9 cellular contexts compared by ENCODE assay signal in the genomic region with DNA sequence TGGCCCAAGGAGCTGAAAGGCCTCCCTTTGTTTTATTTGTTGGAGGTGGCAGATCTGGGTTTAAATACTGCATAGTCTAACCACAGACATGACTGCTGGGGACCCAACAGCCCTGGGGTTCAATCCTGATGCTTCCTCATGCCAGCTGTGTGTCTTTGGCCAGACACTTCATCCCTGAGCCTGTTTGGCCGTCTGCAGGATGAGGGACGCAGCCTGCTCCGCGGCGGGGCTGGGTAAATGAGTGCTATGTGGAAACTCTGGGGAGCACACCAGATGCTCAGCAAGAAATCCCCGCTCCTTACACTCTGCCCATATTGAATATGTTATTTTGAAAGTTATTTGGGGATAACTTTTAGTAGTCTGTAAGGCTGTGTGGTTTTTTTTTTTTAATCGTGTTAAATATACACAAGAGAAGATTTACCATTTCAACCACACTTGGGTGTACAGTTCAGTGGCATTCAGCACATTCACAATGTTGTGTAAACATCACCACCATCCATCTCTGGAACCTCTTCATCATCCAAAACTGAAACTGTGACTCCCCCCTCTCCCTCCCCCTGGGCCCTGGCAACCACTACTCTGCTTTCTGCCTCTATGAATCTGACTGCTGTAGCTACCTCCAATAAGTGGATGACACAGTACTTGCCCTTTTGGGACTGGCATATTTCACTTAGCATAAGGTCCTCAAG. TPM values are rescaled to one million over a fixed set of nuclear protein-coding genes. Genes with fewer than 3 reads are reported as not detected.
DNase-seq lines count a peak whose midpoint lies in the region; ATAC-seq and TF ChIP-seq lines count a peak whose summit lies in the region.
"Had no signal": no experiment of that assay in that cellular context is flagged by ENCODE, and none has a peak within 500 bp of the region (broad histone marks: within the 10 kb centered on the region; RNA-seq: fewer than 3 reads in every experiment).

No MANE protein-coding gene starts in this region.

- H3K36me3 Mint-ChIP-seq in dendritic cell treated with granulocyte-macrophage colony-stimulating factor and Interleukin-4, amounts not matched to agents 40 ng/mL and 50 ng/mL, for 4 days (ENCODE audit: low read depth) = no peaks in the 10 kb centered on the region
- H3K36me3 Mint-ChIP-seq: activated naive CD8-positive, alpha-beta T cell had no signal

- H3K27ac Mint-ChIP-seq in dendritic cell treated with granulocyte-macrophage colony-stimulating factor and Interleukin-4, amounts not matched to agents 40 ng/mL and 50 ng/mL, for 4 days = peak overlapping the region; percentile 92
- H3K27ac Mint-ChIP-seq: activated naive CD8-positive, alpha-beta T cell had no signal

- peaks cover 19% of the 10 kb centered on the region for H3K27me3 Mint-ChIP-seq in dendritic cell treated with granulocyte-macrophage colony-stimulating factor and Interleukin-4, amounts not matched to agents 40 ng/mL and 50 ng/mL, for 4 days
- H3K27me3 Mint-ChIP-seq: activated naive CD8-positive, alpha-beta T cell had no signal

- no peak for TF ChIP-seq CTCF in ovary (IDR thresholded peaks at IDR 0.05)

- H3K4me3 ChIP-seq in ovary = no peak overlapping the region
- H3K4me3 ChIP-seq in aorta (ENCODE audit: low read length in 2 of 2) = no peak overlapping the region

- DNase-seq in stimulated activated CD4-positive, alpha-beta T cell treated with anti-CD3 and anti-CD28 coated beads, Interleukin-15, amount 100 ng/mL, for 48 hours (ENCODE audit: low read depth in 2 of 2) = peak; percentile 41 to 49
- DNase-seq in stimulated activated CD4-positive, alpha-beta T cell treated with anti-CD3 and anti-CD28 coated beads, Interleukin-4, amount 100 ng/mL, for 4 hours = no peak
- DNase-seq in ovary (peak in 1 of 5 donors; percentile 60), aorta (no peak), GF-D8 (lab: John Stamatoyannopoulos, UW) (no peak), kidney glomerular epithelial cell (lab: John Stamatoyannopoulos, UW) (no peak)

- no peaks in the 10 kb centered on the region for H3K9me3 ChIP-seq in ovary
- H3K9me3 ChIP-seq in aorta (ENCODE audit: control insufficient read depth, low read length) = no peaks in the 10 kb centered on the region

- no peaks in the 10 kb centered on the region for H3K9me3 Mint-ChIP-seq in dendritic cell treated with granulocyte-macrophage colony-stimulating factor and Interleukin-4, amounts not matched to agents 40 ng/mL and 50 ng/mL, for 4 days

- H3K4me1 ChIP-seq in ovary (ENCODE audit: insufficient read depth) (peaks cover 43% of the 10 kb centered on the region), aorta (ENCODE audit: control insufficient read depth in 1 of 2, insufficient read depth in 2 of 2, low read length in 2 of 2) (no peaks in the 10 kb centered on the region)

- no peaks in the 10 kb centered on the region for H3K36me3 ChIP-seq in ovary
- H3K36me3 ChIP-seq in aorta (ENCODE audit: control insufficient read depth in 1 of 2, insufficient read depth in 2 of 2, low read length in 1 of 2) = no peaks in the 10 kb centered on the region

- no peak overlapping the region for H3K4me3 Mint-ChIP-seq in dendritic cell treated with granulocyte-macrophage colony-stimulating factor and Interleukin-4, amounts not matched to agents 40 ng/mL and 50 ng/mL, for 4 days
- H3K4me3 Mint-ChIP-seq: activated naive CD8-positive, alpha-beta T cell had no signal

- TF ChIP-seq POLR2A in ovary (IDR thresholded peaks at IDR 0.05) = no peak

- WGBS in ovary, 3 donors = 12 to 37% (median 14%) methylated on average over 7 of the region's 7 CpGs
- WGBS in aorta, 2 donors = 48 to 74% methylated on average over 7 of the region's 7 CpGs

- TF ChIP-seq EP300 in ovary (IDR thresholded peaks at IDR 0.05) = no peak

- H3K4me1 Mint-ChIP-seq in dendritic cell treated with granulocyte-macrophage colony-stimulating factor and Interleukin-4, amounts not matched to agents 40 ng/mL and 50 ng/mL, for 4 days (ENCODE audit: low read depth) = peaks cover 58% of the 10 kb centered on the region

- peak overlapping the region; percentile 72 to 76 for H3K27ac ChIP-seq in ovary
- no peak overlapping the region for H3K27ac ChIP-seq in aorta (ENCODE audit: low read depth in 1 of 2, low read length in 2 of 2)

- intact Hi-C loops in dendritic cell treated with granulocyte-macrophage colony-stimulating factor and Interleukin-4, amounts not matched to agents 40 ng/mL and 50 ng/mL, for 4 days (cut with micrococcal nuclease) = loop anchor here (5.0 kb wide), 1 partner anchor 41 kb away; the partner anchor contains the start of gene SH3PXD2B
- intact Hi-C loops in ovary (cut with DNase I) (no loop called here), aorta (cut with DNase I) (no loop called here)

- ATAC-seq in aorta (ENCODE audit: low FRiP score) = peak; percentile 23
- ATAC-seq in GM18907 (IDR thresholded peaks at IDR 0.05; ENCODE audit: unreplicated experiment) = no peak

- H3K27me3 ChIP-seq in ovary = no peaks in the 10 kb centered on the region
- H3K27me3 ChIP-seq in aorta (ENCODE audit: control insufficient read depth in 1 of 2, insufficient read depth in 2 of 2, low read length in 1 of 2) = no peaks in the 10 kb centered on the region

RNA-seq across cellular contexts. Expression of gene SH3PXD2B, which starts 42.8 kb away (rescaled TPM):
- total RNA-seq in ovary (10 to 100 TPM; 13.0 to 71.8 (median 61.1) TPM), aorta (10 to 100 TPM; 43.3 to 69.1 TPM)
- polyA plus RNA-seq in ovary (10 to 100 TPM; 16.6 to 49.9 TPM), aorta (1 to 10 TPM; 4.5 to 7.3 TPM)

Comparison
In these comparisons a context has a peak if more than half of its experiments do, and no peak if none do; other contexts are left out.
1. DNase-seq: peak in stimulated activated CD4-positive, alpha-beta T cell treated with anti-CD3 and anti-CD28 coated beads, Interleukin-15, amount 100 ng/mL, for 48 hours (2 of 2); none in stimulated activated CD4-positive, alpha-beta T cell treated with anti-CD3 and anti-CD28 coated beads, Interleukin-4, amount 100 ng/mL, for 4 hours (0 of 2), aorta (0 of 2), GF-D8 (single experiment) and kidney glomerular epithelial cell (single experiment).
2. H3K27ac ChIP-seq: peak in ovary (2 of 2); none in aorta (0 of 2).